Comparison of ENCODE assay signal across 16 cellular contexts in genomic region chr4:152016325-152016665, GRCh38.
DNase-seq lines count a peak whose midpoint lies in the region; ATAC-seq, FAIRE-seq and TF ChIP-seq lines count a peak whose summit lies in the region.
"Had no signal": no experiment of that assay in that cellular context is flagged by ENCODE, and none has a peak within 500 bp of the region (broad histone marks: within the 10 kb centered on the region; RNA-seq: fewer than 3 reads in every experiment).

No MANE protein-coding gene starts in this region.

- no peak overlapping the region for H3K4me3 Mint-ChIP-seq in central memory CD8-positive, alpha-beta T cell
- H3K4me3 Mint-ChIP-seq in osteocyte (ENCODE audit: unreplicated experiment) = no peak overlapping the region
- H3K4me3 Mint-ChIP-seq: CD14-positive monocyte; CD8-positive, alpha-beta T cell; H9 had no signal

- H3K36me3 Mint-ChIP-seq in central memory CD8-positive, alpha-beta T cell (ENCODE audit: insufficient read depth) = no peaks in the 10 kb centered on the region
- no peaks in the 10 kb centered on the region for H3K36me3 Mint-ChIP-seq in osteocyte (ENCODE audit: unreplicated experiment)
- H3K36me3 Mint-ChIP-seq: CD14-positive monocyte; CD8-positive, alpha-beta T cell had no signal

- no peaks in the 10 kb centered on the region for H3K9me3 Mint-ChIP-seq in central memory CD8-positive, alpha-beta T cell
- H3K9me3 Mint-ChIP-seq in osteocyte (ENCODE audit: unreplicated experiment) = peaks cover 10% of the 10 kb centered on the region
- H3K9me3 Mint-ChIP-seq: CD8-positive, alpha-beta T cell had no signal

- DNase-seq in Ammon's horn (ENCODE audit: low spot score) (peak; percentile 24), inferior parietal cortex (ENCODE audit: extremely low spot score) (peak; percentile 59), superior temporal gyrus (ENCODE audit: extremely low spot score) (peak; percentile 69), osteocyte (ENCODE audit: extremely low spot score, unreplicated experiment) (no peak), GM12892 (ENCODE audit: insufficient read length) (no peak)
- DNase-seq in central memory CD8-positive, alpha-beta T cell (ENCODE audit: low spot score in 2 of 2) = no peak
- DNase-seq: AML-193; Calu3; CD8-positive, alpha-beta T cell; DMS79 treated with DMSO at 0.1 percent for 48 hours; GF-D8; H9 had no signal

- TF ChIP-seq CTCF in osteocyte (IDR thresholded peaks at IDR 0.05) = no peak

- peaks cover 26% of the 10 kb centered on the region for H3K4me1 Mint-ChIP-seq in central memory CD8-positive, alpha-beta T cell
- no peaks in the 10 kb centered on the region for H3K4me1 Mint-ChIP-seq in osteocyte (ENCODE audit: unreplicated experiment)

- H3K27ac Mint-ChIP-seq in central memory CD8-positive, alpha-beta T cell (ENCODE audit: low read depth) = peak overlapping the region; percentile 19
- no peak overlapping the region for H3K27ac Mint-ChIP-seq in osteocyte (ENCODE audit: unreplicated experiment)
- H3K27ac Mint-ChIP-seq: CD8-positive, alpha-beta T cell; H9 had no signal

- no peaks in the 10 kb centered on the region for H3K27me3 Mint-ChIP-seq in central memory CD8-positive, alpha-beta T cell
- H3K27me3 Mint-ChIP-seq in osteocyte (ENCODE audit: unreplicated experiment) = peaks cover 21% of the 10 kb centered on the region

- no peak for FAIRE-seq in GM12892 (lab: Jason Lieb, UNC)
- FAIRE-seq: A549, H1 had no signal

- ATAC-seq in central memory CD8-positive, alpha-beta T cell (replicated peaks; ENCODE audit: extremely low read depth, poor library complexity, severe bottlenecking) = no peak
- no peak for ATAC-seq in HG03097 (IDR thresholded peaks at IDR 0.05; ENCODE audit: low FRiP score, unreplicated experiment)
- ATAC-seq: A549; CD8-positive, alpha-beta T cell had no signal

- TF ChIP-seq POLR2A in GM12892 (IDR thresholded peaks at IDR 0.05; ENCODE audit: low read depth, low read length) = no peak

Comparison
In these comparisons a context has a peak if more than half of its experiments do, and no peak if none do; other contexts are left out.
1. DNase-seq: peak in Ammon's horn (single experiment), inferior parietal cortex (single experiment) and superior temporal gyrus (single experiment); none in central memory CD8-positive, alpha-beta T cell (0 of 2), osteocyte (single experiment) and GM12892 (single experiment).